11 cellular contexts compared by ENCODE assay signal in genomic region chr1:208204779-208205178, GRCh38. TPM values are rescaled to one million over a fixed set of nuclear protein-coding genes. Genes with fewer than 3 reads are reported as not detected.
DNase-seq lines count a peak whose midpoint lies in the region; ATAC-seq and TF ChIP-seq lines count a peak whose summit lies in the region.
"Had no signal": no experiment of that assay in that cellular context is flagged by ENCODE, and none has a peak within 500 bp of the region (broad histone marks: within the 10 kb centered on the region; RNA-seq: fewer than 3 reads in every experiment).

No MANE protein-coding gene starts in this region.

- 55% methylated on average over 2 of the region's 2 CpGs for WGBS in suprapubic skin

- TF ChIP-seq CTCF in RWPE1 (conservative IDR thresholded peaks at IDR 0.05; ENCODE audit: low read depth) (no peak), suprapubic skin (IDR thresholded peaks at IDR 0.05) (peak in 1 of 2 donors; percentile 9)

- H3K36me3 ChIP-seq in suprapubic skin: no peaks in the 10 kb centered on the region

- DNase-seq in RWPE1 (ENCODE audit: low spot score): no peak
- peak; percentile 25 for DNase-seq in germinal center (ENCODE audit: low spot score)
- no peak for DNase-seq in suprapubic skin (ENCODE audit: low spot score in 2 of 2)
- no peak for DNase-seq in activated CD4-positive, alpha-beta T cell treated with anti-CD3 and anti-CD28 coated beads, Interleukin-2, amount 50 U/mL, for 4 hours
- DNase-seq: DND-41, NCI-H2107, SHP77 had no signal

- H3K27ac ChIP-seq in RWPE1 (peak overlapping the region; percentile 58; the same call in 1 of the 2 replicates), suprapubic skin (peak overlapping the region; percentile 64)

- no peak for TF ChIP-seq EP300 in suprapubic skin (IDR thresholded peaks at IDR 0.05)

- H3K27me3 ChIP-seq in suprapubic skin: no peaks in the 10 kb centered on the region

- H3K4me1 ChIP-seq in suprapubic skin: peaks cover 82% of the 10 kb centered on the region

- CTCF ChIA-PET in RWPE1 (lab: Yijun Ruan, JAX): interaction anchor here (0.6 kb wide), 1 partner anchor 34 kb away, joined by 3 read pairs; no protein-coding TSS in a partner anchor

- TF ChIP-seq POLR2A in suprapubic skin (IDR thresholded peaks at IDR 0.05): no peak

- no peaks in the 10 kb centered on the region for H3K9me3 ChIP-seq in suprapubic skin

- ATAC-seq in HG02885 (IDR thresholded peaks at IDR 0.05; ENCODE audit: poor library complexity, unreplicated experiment) (peak; percentile 61), HG03342 (IDR thresholded peaks at IDR 0.05; ENCODE audit: unreplicated experiment) (no peak), GM21367 (IDR thresholded peaks at IDR 0.05; ENCODE audit: unreplicated experiment) (no peak)
- ATAC-seq: activated CD4-positive, CD25-positive, alpha-beta regulatory T cell treated with anti-CD3 and anti-CD28 coated beads, Interleukin-2, amount 50 U/mL, for 24 hours had no signal

- no peak overlapping the region for H3K4me3 ChIP-seq in suprapubic skin

- POLR2A ChIA-PET in RWPE1 (lab: Yijun Ruan, JAX; ENCODE audit: low non-redundant PET): no interaction called here

RNA-seq across cellular contexts. Expression of gene PLXNA2, which starts 39.4 kb away (rescaled TPM):
- total RNA-seq in suprapubic skin: 10 to 100 TPM; 35.3 to 53.9 (median 45.7) TPM
